8 cellular contexts compared by ENCODE assay signal in the genomic region with DNA sequence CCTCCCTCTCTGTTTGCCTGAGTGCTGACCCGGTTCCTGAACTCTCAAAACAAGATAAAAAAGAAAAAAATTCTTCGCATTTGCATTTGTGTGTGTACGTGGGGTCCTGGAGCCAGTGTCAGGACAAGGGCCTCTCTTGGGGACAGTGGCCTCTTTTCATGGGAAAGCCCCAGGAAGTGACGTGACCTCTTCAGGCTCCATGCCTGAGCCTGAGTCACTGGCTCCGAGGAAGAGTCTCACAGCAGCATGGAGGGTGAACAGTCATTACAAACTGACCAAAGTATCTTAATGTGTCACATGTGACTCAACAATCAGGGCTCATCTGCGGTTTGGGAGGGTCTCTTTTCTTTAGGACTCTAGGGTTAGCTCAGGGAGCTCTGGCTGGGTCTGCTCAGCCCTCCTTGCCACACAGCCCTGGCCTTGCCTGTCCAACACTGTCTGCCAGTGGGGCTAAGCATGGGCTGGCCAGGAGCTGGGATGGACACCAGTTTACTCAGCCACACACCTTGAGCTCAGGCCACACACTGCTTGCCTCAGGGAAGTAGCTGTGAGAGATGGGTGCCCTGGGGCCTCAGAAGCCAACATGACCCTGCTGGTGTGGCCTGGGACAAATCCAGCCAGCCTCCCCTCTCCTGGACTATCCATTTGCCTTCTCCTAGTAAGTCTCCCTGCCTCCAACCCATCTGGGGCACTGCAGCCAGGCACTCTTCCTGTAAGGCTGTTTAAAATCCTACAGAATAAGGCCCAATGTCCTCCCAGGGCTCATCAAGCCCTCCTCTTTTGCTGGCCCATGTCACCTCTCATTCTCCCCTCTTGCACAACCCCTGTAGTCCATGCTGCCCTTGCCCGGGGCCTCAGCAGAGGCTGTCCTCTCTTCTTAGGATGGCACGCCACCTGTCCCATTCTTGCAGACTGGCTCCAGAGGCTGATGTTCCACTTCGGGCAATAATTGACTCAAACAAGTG. TPM values are rescaled to one million over a fixed set of nuclear protein-coding genes. Genes with fewer than 3 reads are reported as not detected.
DNase-seq lines count a peak whose midpoint lies in the region; ATAC-seq, FAIRE-seq and TF ChIP-seq lines count a peak whose summit lies in the region.
"Had no signal": no experiment of that assay in that cellular context is flagged by ENCODE, and none has a peak within 500 bp of the region (broad histone marks: within the 10 kb centered on the region; RNA-seq: fewer than 3 reads in every experiment).

No MANE protein-coding gene starts in this region.

- peaks cover 5% of the 10 kb centered on the region for H3K4me1 Mint-ChIP-seq in MCF 10A (ENCODE audit: insufficient read depth, unreplicated experiment)
- H3K4me1 Mint-ChIP-seq in naive thymus-derived CD8-positive, alpha-beta T cell: peaks cover 0 to 56% (median under 1%) of the 10 kb centered on the region in 4 donors

- no peak for TF ChIP-seq CTCF in MCF 10A (IDR thresholded peaks at IDR 0.05; ENCODE audit: unreplicated experiment)
- no peak for TF ChIP-seq CTCF in HepG2 (CRISPR knock-in tag; IDR thresholded peaks at IDR 0.05)

- CTCF ChIA-PET in MCF 10A (lab: Yijun Ruan, JAX) (no interaction called here), HepG2 (lab: Yijun Ruan, JAX; ENCODE audit: low intra/inter-chr PET ratio, low total read pairs) (no interaction called here)

- peaks cover 20% of the 10 kb centered on the region for H3K27me3 Mint-ChIP-seq in MCF 10A (ENCODE audit: insufficient read depth, unreplicated experiment)
- H3K27me3 Mint-ChIP-seq in naive thymus-derived CD8-positive, alpha-beta T cell: peaks cover 0 to 13% (median 11%) of the 10 kb centered on the region in 5 donors
- H3K27me3 Mint-ChIP-seq: brain had no signal

- TF ChIP-seq RAD21 in HepG2 (CRISPR knock-in tag; IDR thresholded peaks at IDR 0.05): no peak

- TF ChIP-seq POLR2A in HepG2 (IDR thresholded peaks at IDR 0.05; ENCODE audit: insufficient read depth in 1 of 2, low read depth in 2 of 2, low read length in 2 of 2): no peak

- in situ Hi-C loops in HepG2 (cut with HindIII; ENCODE audit: extremely low pct_ligation_motif_present, low pct_unique_long_range_greater_than_20kb): no loop called here

- intact Hi-C loops in MCF 10A (cut with micrococcal nuclease) (no loop called here), HepG2 (cut with micrococcal nuclease; ENCODE audit: unreplicated experiment) (no loop called here)

- H3K36me3 ChIP-seq in SJSA1 (no peaks in the 10 kb centered on the region), HepG2 (replicated peaks in 1 of 2; ENCODE audit: control insufficient read depth in 1 of 2, insufficient read depth in 2 of 2, low read length in 2 of 2) (no peaks in the 10 kb centered on the region)

- H3K4me1 ChIP-seq in SJSA1 (replicated peaks) (peaks cover 22% of the 10 kb centered on the region), HepG2 (ENCODE audit: insufficient read depth, low read length) (no peaks in the 10 kb centered on the region)

- no peaks in the 10 kb centered on the region for H4K20me1 ChIP-seq in HepG2 (ENCODE audit: insufficient read depth, low read length)

- POLR2A ChIA-PET in MCF 10A (lab: Yijun Ruan, JAX): no interaction called here
- POLR2A ChIA-PET in HepG2 (lab: Yijun Ruan, JAX): no interaction called here
- POLR2A ChIA-PET in naive thymus-derived CD8-positive, alpha-beta T cell (lab: Charles Lee): no interaction called here

- no peak overlapping the region; the same call in 1 of the 2 replicates for H3K4me2 ChIP-seq in HepG2 (ENCODE audit: low read depth, low read length)

- 12% methylated on average over 8 of the region's 9 CpGs for WGBS in HepG2 (ENCODE audit: low lambda C conversion rate)

- H3K9ac ChIP-seq in HepG2 (ENCODE audit: insufficient read depth, low read depth, low read length): no peak overlapping the region

- H3K27me3 ChIP-seq in SJSA1 (replicated peaks) (no peaks in the 10 kb centered on the region), HepG2 (ENCODE audit: control insufficient read depth in 1 of 2, insufficient read depth in 2 of 2, low read length in 2 of 2) (peaks cover 0 to 9% of the 10 kb centered on the region in 2 experiments; a peak in 2 of 5 replicates)

- H3K27ac Mint-ChIP-seq in MCF 10A (ENCODE audit: low read depth, unreplicated experiment): peak overlapping the region; percentile 47
- H3K27ac Mint-ChIP-seq in naive thymus-derived CD8-positive, alpha-beta T cell: peak overlapping the region in 2 of 10 donors; percentile 23 to 86

- H3K27ac ChIP-seq in SJSA1 (peak overlapping the region; percentile 83), HepG2 (ENCODE audit: extremely low read length, insufficient read depth, low read length) (no peak overlapping the region)

- TF ChIP-seq EP300 in HepG2 (IDR thresholded peaks at IDR 0.05; ENCODE audit: low read depth in 2 of 2, low read length in 2 of 2) (no peak), HepG2 (CRISPR knock-in tag; IDR thresholded peaks at IDR 0.05; ENCODE audit: borderline replicate concordance) (no peak)

- no peaks in the 10 kb centered on the region for H3K9me3 Mint-ChIP-seq in MCF 10A (ENCODE audit: unreplicated experiment)
- H3K9me3 Mint-ChIP-seq in naive thymus-derived CD8-positive, alpha-beta T cell: peaks cover 0 to 2% (median 0%) of the 10 kb centered on the region in 9 donors
- H3K9me3 Mint-ChIP-seq: brain had no signal

- peak; percentile 77 for ATAC-seq in GM18861 (IDR thresholded peaks at IDR 0.05; ENCODE audit: unreplicated experiment)
- ATAC-seq in HG02852 (IDR thresholded peaks at IDR 0.05; ENCODE audit: unreplicated experiment): peak; percentile 90
- peak; percentile 63 for ATAC-seq in HepG2
- ATAC-seq in stimulated activated naive CD8-positive, alpha-beta T cell treated with anti-CD3 and anti-CD28 coated beads, Interleukin-15, Interleukin-2, amounts not matched to agents 100 U/mL and 50 U/mL, for 24 hours: peak; percentile 94
- no peak for ATAC-seq in naive thymus-derived CD8-positive, alpha-beta T cell

- H3K4me3 Mint-ChIP-seq in MCF 10A (ENCODE audit: unreplicated experiment): no peak overlapping the region
- peak overlapping the region in 2 of 10 donors; percentile 60 to 67 for H3K4me3 Mint-ChIP-seq in naive thymus-derived CD8-positive, alpha-beta T cell
- H3K4me3 Mint-ChIP-seq: brain had no signal

- no peak for FAIRE-seq in HepG2 (lab: Jason Lieb, UNC)

- H2AFZ ChIP-seq in HepG2 (ENCODE audit: low read length): no peak overlapping the region

- BruUV-seq in MCF 10A (replicated peaks; lab: Mats Ljungman, UMichigan) (no TSS peak), HepG2 (replicated peaks; lab: Mats Ljungman, UMichigan) (no TSS peak)

- no peaks in the 10 kb centered on the region for H3K79me2 ChIP-seq in HepG2 (ENCODE audit: insufficient read depth, low read length)

- no peaks in the 10 kb centered on the region for H3K36me3 Mint-ChIP-seq in MCF 10A (ENCODE audit: insufficient read depth, unreplicated experiment)
- H3K36me3 Mint-ChIP-seq in naive thymus-derived CD8-positive, alpha-beta T cell: no peaks in the 10 kb centered on the region
- H3K36me3 Mint-ChIP-seq: brain had no signal

- DNase-seq in SJSA1 (ENCODE audit: low read depth in 1 of 2, low spot score in 2 of 2) (peak; percentile 90 to 92), MCF 10A (ENCODE audit: unreplicated experiment) (peak; percentile 62), HepG2 (ENCODE audit: low spot score) (peak; percentile 13)
- peak; percentile 73 for DNase-seq in stimulated activated naive CD8-positive, alpha-beta T cell treated with anti-CD3 and anti-CD28 coated beads, Interleukin-15, Interleukin-2, amounts not matched to agents 100 U/mL and 50 U/mL, for 24 hours
- no peak for DNase-seq in naive thymus-derived CD8-positive, alpha-beta T cell

- H3K9me3 ChIP-seq in SJSA1 (replicated peaks) (no peaks in the 10 kb centered on the region), HepG2 (ENCODE audit: low read length) (no peaks in the 10 kb centered on the region)

- H3K4me3 ChIP-seq in SJSA1: no peak overlapping the region
- H3K4me3 ChIP-seq in HepG2 (replicated peaks in 1 of 3; ENCODE audit: insufficient read depth in 1 of 3, low read depth in 2 of 3, low read length in 3 of 3): no peak overlapping the region; a peak in 1 of 6 replicates

RNA-seq across cellular contexts. Expression of a gene that starts 10.5 kb away (rescaled TPM):
- total RNA-seq in SJSA1 (2014; rRNA removed; shearing (Covaris generic)): not detected in 2 replicates
- not detected in 2 replicates for total RNA-seq in MCF 10A (2022)
- not detected in 2 replicates for total RNA-seq in HepG2 (2016; rRNA removed; fragmentation: Illumina TruSeq; extraction: Trizol)
- total RNA-seq in HepG2 (2016; cell fraction: cytosol; rRNA removed; fragmentation: Illumina TruSeq; extraction: Trizol; ENCODE audit: low read depth): not detected in 2 replicates
- not detected in 2 replicates for total RNA-seq in HepG2 (2016; cell fraction: insoluble cytoplasmic fraction; rRNA removed; fragmentation: Illumina TruSeq; extraction: Trizol)
- total RNA-seq in HepG2 (2016; cell fraction: membrane; rRNA removed; fragmentation: Illumina TruSeq; extraction: Trizol): not detected in 2 replicates
- not detected in 2 replicates for total RNA-seq in HepG2 (2016; cell fraction: nucleus; rRNA removed; fragmentation: Illumina TruSeq; extraction: Trizol)
- polyA plus RNA-seq in HepG2 (2011; rRNA removed): not detected in 2 replicates
- polyA plus RNA-seq in HepG2 (2011; cell fraction: cytosol; rRNA removed): not detected in 2 replicates
- polyA plus RNA-seq in HepG2 (2011; cell fraction: nucleus; rRNA removed): not detected in 2 replicates
- not detected in 2 replicates for polyA plus RNA-seq in HepG2 (2012)
- not detected in 2 replicates for polyA plus RNA-seq in HepG2 (2016; cell fraction: cytosol; fragmentation: Illumina TruSeq; extraction: Trizol; ENCODE audit: low read depth)
- not detected in 2 replicates for polyA plus RNA-seq in HepG2 (2016; cell fraction: insoluble cytoplasmic fraction; fragmentation: Illumina TruSeq; extraction: Trizol; ENCODE audit: low read depth)
- not detected in 2 replicates for polyA plus RNA-seq in HepG2 (2016; cell fraction: membrane; fragmentation: Illumina TruSeq; extraction: Trizol; ENCODE audit: low read depth)
- polyA plus RNA-seq in HepG2 (2016; cell fraction: nucleus; fragmentation: Illumina TruSeq; extraction: Trizol; ENCODE audit: insufficient read depth, low read depth): not detected in 2 replicates
- not detected in 2 replicates for polyA minus RNA-seq in HepG2 (2011; rRNA and poly(A)+ RNA removed; ENCODE audit: low replicate concordance)
- polyA minus RNA-seq in HepG2 (2011; cell fraction: cytosol; rRNA and poly(A)+ RNA removed): not detected in 2 replicates
- not detected in 2 replicates for polyA minus RNA-seq in HepG2 (2011; cell fraction: nucleus; rRNA and poly(A)+ RNA removed)
- total RNA-seq in naive thymus-derived CD8-positive, alpha-beta T cell: under 1 TPM in 1 of 2 experiments, not detected in 1; 0.83 TPM
- 1 to 10 TPM in 1 of 3 donors, under 1 TPM in 1, not detected in 1; 0.23 to 3.5 TPM for polyA plus RNA-seq in naive thymus-derived CD8-positive, alpha-beta T cell

RNA-seq across cellular contexts. Expression of a gene that starts 43.9 kb away (rescaled TPM):
- not detected in 2 replicates for total RNA-seq in SJSA1 (2014; rRNA removed; shearing (Covaris generic))
- total RNA-seq in MCF 10A (2022) (not detected in 2 replicates), HepG2 (2016; rRNA removed; fragmentation: Illumina TruSeq; extraction: Trizol) (not detected in 2 replicates)
- not detected in 2 replicates for total RNA-seq in HepG2 (2016; cell fraction: cytosol; rRNA removed; fragmentation: Illumina TruSeq; extraction: Trizol; ENCODE audit: low read depth)
- not detected in 2 replicates for total RNA-seq in HepG2 (2016; cell fraction: insoluble cytoplasmic fraction; rRNA removed; fragmentation: Illumina TruSeq; extraction: Trizol)
- total RNA-seq in HepG2 (2016; cell fraction: membrane; rRNA removed; fragmentation: Illumina TruSeq; extraction: Trizol): not detected in 2 replicates
- total RNA-seq in HepG2 (2016; cell fraction: nucleus; rRNA removed; fragmentation: Illumina TruSeq; extraction: Trizol): not detected in 2 replicates
- polyA plus RNA-seq in HepG2 (2011; rRNA removed): not detected in 2 replicates
- not detected in 2 replicates for polyA plus RNA-seq in HepG2 (2011; cell fraction: cytosol; rRNA removed)
- polyA plus RNA-seq in HepG2 (2011; cell fraction: nucleus; rRNA removed): not detected in 2 replicates
- polyA plus RNA-seq in HepG2 (2012): not detected in 2 replicates
- not detected in 2 replicates for polyA plus RNA-seq in HepG2 (2016; cell fraction: cytosol; fragmentation: Illumina TruSeq; extraction: Trizol; ENCODE audit: low read depth)
- not detected in 2 replicates for polyA plus RNA-seq in HepG2 (2016; cell fraction: insoluble cytoplasmic fraction; fragmentation: Illumina TruSeq; extraction: Trizol; ENCODE audit: low read depth)
- not detected in 2 replicates for polyA plus RNA-seq in HepG2 (2016; cell fraction: membrane; fragmentation: Illumina TruSeq; extraction: Trizol; ENCODE audit: low read depth)
- polyA plus RNA-seq in HepG2 (2016; cell fraction: nucleus; fragmentation: Illumina TruSeq; extraction: Trizol; ENCODE audit: insufficient read depth, low read depth): not detected in 2 replicates
- not detected in 2 replicates for polyA minus RNA-seq in HepG2 (2011; rRNA and poly(A)+ RNA removed; ENCODE audit: low replicate concordance)
- not detected in 2 replicates for polyA minus RNA-seq in HepG2 (2011; cell fraction: cytosol; rRNA and poly(A)+ RNA removed)
- not detected in 2 replicates for polyA minus RNA-seq in HepG2 (2011; cell fraction: nucleus; rRNA and poly(A)+ RNA removed)
- total RNA-seq in naive thymus-derived CD8-positive, alpha-beta T cell: not detected
- polyA plus RNA-seq in naive thymus-derived CD8-positive, alpha-beta T cell: not detected

Comparison
In these comparisons a context has a peak if more than half of its experiments do, and no peak if none do; other contexts are left out.
1. ATAC-seq: peak in GM18861 (single experiment), HG02852 (single experiment), HepG2 (single experiment) and stimulated activated naive CD8-positive, alpha-beta T cell treated with anti-CD3 and anti-CD28 coated beads, Interleukin-15, Interleukin-2, amounts not matched to agents 100 U/mL and 50 U/mL, for 24 hours (single experiment); none in naive thymus-derived CD8-positive, alpha-beta T cell (0 of 2).
2. DNase-seq: peak in SJSA1 (2 of 2), MCF 10A (single experiment), HepG2 (single experiment) and stimulated activated naive CD8-positive, alpha-beta T cell treated with anti-CD3 and anti-CD28 coated beads, Interleukin-15, Interleukin-2, amounts not matched to agents 100 U/mL and 50 U/mL, for 24 hours (single experiment); none in naive thymus-derived CD8-positive, alpha-beta T cell (0 of 10).